10 cellular contexts compared by ENCODE assay signal in the genomic region with DNA sequence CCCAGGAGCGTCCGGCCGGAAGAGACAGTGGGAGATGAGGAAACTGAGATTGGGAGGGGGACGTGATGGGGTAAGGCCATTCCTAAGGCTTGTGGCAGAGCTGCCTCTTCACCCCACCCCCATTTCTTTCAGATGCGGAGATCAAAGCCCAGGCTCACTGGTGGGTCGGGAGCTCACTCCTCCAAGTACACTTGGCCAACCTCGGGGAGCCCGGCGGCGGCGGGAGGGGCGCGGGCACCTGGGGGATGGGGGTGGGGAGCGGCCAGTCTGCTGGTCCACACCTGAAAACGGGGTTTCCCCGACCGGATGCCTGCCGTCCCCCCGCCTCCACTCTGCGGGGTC. TPM values are rescaled to one million over a fixed set of nuclear protein-coding genes. Genes with fewer than 3 reads are reported as not detected.
DNase-seq lines count a peak whose midpoint lies in the region; ATAC-seq and TF ChIP-seq lines count a peak whose summit lies in the region.
"Had no signal": no experiment of that assay in that cellular context is flagged by ENCODE, and none has a peak within 500 bp of the region (broad histone marks: within the 10 kb centered on the region; RNA-seq: fewer than 3 reads in every experiment).

No MANE protein-coding gene starts in this region.

- H3K4me3 Mint-ChIP-seq in naive B cell: peak overlapping the region; percentile 27 to 88 (median 70)

- ATAC-seq in left ventricle myocardium superior: no peak
- ATAC-seq in naive B cell (ENCODE audit: low read depth in 2 of 2): no peak

- TF ChIP-seq CTCF in left ventricle myocardium inferior (IDR thresholded peaks at IDR 0.05; ENCODE audit: borderline replicate concordance): no peak
- TF ChIP-seq CTCF in breast epithelium (IDR thresholded peaks at IDR 0.05): no peak

- intact Hi-C loops in left ventricle myocardium inferior (cut with micrococcal nuclease): no loop called here
- intact Hi-C loops in left ventricle myocardium superior (cut with micrococcal nuclease): no loop called here
- intact Hi-C loops in breast epithelium (cut with DNase I; ENCODE audit: low total_unique reads): no loop called here

- peak overlapping the region in 4 of 6 donors; percentile 33 to 91 (median 64) for H3K27ac Mint-ChIP-seq in naive B cell

- peaks cover 0 to 5% (median 0%) of the 10 kb centered on the region in 7 donors for H3K9me3 Mint-ChIP-seq in naive B cell

- H3K9me3 ChIP-seq in left ventricle myocardium inferior (replicated peaks): no peaks in the 10 kb centered on the region
- no peaks in the 10 kb centered on the region for H3K9me3 ChIP-seq in breast epithelium

- H3K4me1 Mint-ChIP-seq in naive B cell: peaks cover 10 to 22% (median 15%) of the 10 kb centered on the region in 3 donors

- H3K27ac ChIP-seq in left ventricle myocardium inferior (replicated peaks): no peak overlapping the region
- H3K27ac ChIP-seq in breast epithelium: peak overlapping the region; percentile 68 to 86
- H3K27ac ChIP-seq: epithelial cell of prostate had no signal

- H3K36me3 ChIP-seq in left ventricle myocardium inferior: no peaks in the 10 kb centered on the region
- H3K36me3 ChIP-seq in breast epithelium: no peaks in the 10 kb centered on the region

- H3K27me3 ChIP-seq in left ventricle myocardium inferior (ENCODE audit: low read depth) (peaks cover 92% of the 10 kb centered on the region), breast epithelium (peaks cover 22 to 59% of the 10 kb centered on the region in 2 donors)

- H3K27me3 Mint-ChIP-seq in naive B cell: peaks cover 44 to 58% (median 58%) of the 10 kb centered on the region in 3 donors

- peaks cover 64% of the 10 kb centered on the region for H3K4me1 ChIP-seq in left ventricle myocardium inferior
- H3K4me1 ChIP-seq in breast epithelium: peaks cover 30 to 35% of the 10 kb centered on the region in 2 donors

- H3K4me3 ChIP-seq in left ventricle myocardium inferior (peak overlapping the region; percentile 45), breast epithelium (peak overlapping the region in 2 of 3 donors; percentile 45 to 71)

- H3K36me3 Mint-ChIP-seq in naive B cell: peaks cover 0 to 5% of the 10 kb centered on the region in 2 donors

- TF ChIP-seq POLR2A in breast epithelium (IDR thresholded peaks at IDR 0.05): no peak

- DNase-seq in left ventricle myocardium inferior (no peak), left ventricle myocardium superior (no peak), breast epithelium (ENCODE audit: low spot score in 2 of 2) (no peak), naive B cell (no peak), SKM-1 treated with dmso at 0.1 percent for 144 hours (lab: John Stamatoyannopoulos, UW; ENCODE audit: unreplicated experiment) (no peak), NCI-H187 treated with DMSO at 0.1 percent for 48 hours (lab: John Stamatoyannopoulos, UW) (no peak), NCI-H526 (lab: John Stamatoyannopoulos, UW) (no peak)
- DNase-seq in stimulated activated naive CD4-positive, alpha-beta T cell treated with Interleukin-2 at 50 U/mL for 16 hours (lab: John Stamatoyannopoulos, UW): no peak
- DNase-seq: NCI-H774 had no signal

RNA-seq across cellular contexts. Expression of a gene that starts 17.7 kb away (rescaled TPM):
- total RNA-seq in left ventricle myocardium inferior (7.5 TPM), left ventricle myocardium superior (8.2 TPM), breast epithelium (1 to 10 TPM; 1.9 to 9.2 (median 6.7) TPM)
- polyA plus RNA-seq in naive B cell (ENCODE audit: low read depth in 6 of 6): 1 to 10 TPM in 1 of 6 donors, under 1 TPM in 4, not detected in 1; 0.16 to 1.3 (median 0.58) TPM

RNA-seq across cellular contexts. Expression of a gene that starts 24.6 kb away (rescaled TPM):
- total RNA-seq in left ventricle myocardium inferior: 28.7 TPM
- 27.4 TPM for total RNA-seq in left ventricle myocardium superior
- total RNA-seq in breast epithelium: 10 to 100 TPM; 11.5 to 20.6 (median 13.4) TPM
- polyA plus RNA-seq in naive B cell (ENCODE audit: low read depth in 6 of 6): 10 to 100 TPM in 2 of 6 donors, 1 to 10 TPM in 4; 3.3 to 17.1 (median 9.6) TPM

RNA-seq across cellular contexts. Expression of a gene that starts 36.6 kb away (rescaled TPM):
- 2.6 TPM for total RNA-seq in left ventricle myocardium inferior
- total RNA-seq in left ventricle myocardium superior: 2.9 TPM
- 1 to 10 TPM; 1.2 to 2.2 (median 2.0) TPM for total RNA-seq in breast epithelium
- under 1 TPM in 1 of 6 donors, not detected in 5; 0.09 TPM for polyA plus RNA-seq in naive B cell (ENCODE audit: low read depth in 6 of 6)
